Comparison of ENCODE assay signal across 8 cellular contexts in the genomic region with DNA sequence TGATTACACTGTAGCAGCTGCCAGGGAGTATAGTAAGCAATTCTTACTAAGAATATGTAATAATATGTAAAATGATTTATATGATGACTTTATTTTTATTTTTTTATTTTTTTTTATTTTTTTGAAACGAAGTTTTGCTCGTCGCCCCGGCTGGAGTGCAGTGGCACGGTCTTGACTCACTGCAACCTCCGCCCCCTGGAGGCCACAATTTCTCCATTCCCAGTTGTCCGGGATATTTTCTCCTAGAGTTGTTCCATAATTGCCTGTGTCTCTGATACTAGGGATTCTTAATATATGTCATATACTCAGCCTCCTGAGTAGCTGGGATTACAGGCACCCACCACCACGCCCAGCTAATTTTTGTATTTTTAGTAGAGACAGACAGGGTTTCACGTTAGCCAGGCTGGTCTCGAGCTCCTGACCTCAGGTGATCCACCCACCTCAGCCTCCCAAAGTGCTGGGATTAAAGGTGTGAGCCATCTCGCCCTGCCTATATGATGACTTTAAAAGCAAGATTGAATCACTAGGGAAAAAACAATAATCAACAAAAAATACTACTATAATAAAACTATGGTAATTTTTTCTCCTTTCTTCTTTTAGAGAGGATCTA. TPM values are rescaled to one million over a fixed set of nuclear protein-coding genes. Genes with fewer than 3 reads are reported as not detected.
A peak's percentile ranks its signal among the peaks of the same experiment; 100 is the strongest.
DNase-seq lines count a peak whose midpoint lies in the region; ATAC-seq, FAIRE-seq and TF ChIP-seq lines count a peak whose summit lies in the region.

No MANE protein-coding gene starts in this region.

- DNase-seq in DMS 273 (lab: John Stamatoyannopoulos, UW; ENCODE audit: unreplicated experiment) (peak; percentile 36), DMS 273 treated with DMSO at 0.1 percent for 48 hours (lab: John Stamatoyannopoulos, UW) (no peak), NCI-H1694 (lab: John Stamatoyannopoulos, UW) (peak; percentile 59), bronchial epithelial cell (ENCODE audit: low read depth) (no peak), left lobe of liver (ENCODE audit: low spot score) (peak; percentile 66)

- H3K27me3 ChIP-seq in bronchial epithelial cell (ENCODE audit: control insufficient read depth, insufficient read depth, low read length) = no peaks in the 10 kb centered on the region

- no peaks in the 10 kb centered on the region for H3K36me3 ChIP-seq in bronchial epithelial cell (ENCODE audit: control insufficient read depth, insufficient read depth, low read length)

- H3K4me3 ChIP-seq in bronchial epithelial cell (ENCODE audit: low read depth, low read length) = no peak overlapping the region

- peak; percentile 37 for TF ChIP-seq CTCF in bronchial epithelial cell (IDR thresholded peaks at IDR 0.05; ENCODE audit: insufficient read depth, low read length, severe bottlenecking)

- peak; percentile 89 for ATAC-seq in left lobe of liver
- ATAC-seq in GM21717 (IDR thresholded peaks at IDR 0.05; ENCODE audit: unreplicated experiment) = no peak
- no peak for ATAC-seq in GM18907 (IDR thresholded peaks at IDR 0.05; ENCODE audit: unreplicated experiment)
- ATAC-seq in GM21825 (IDR thresholded peaks at IDR 0.05; ENCODE audit: unreplicated experiment) = no peak

- FAIRE-seq in bronchial epithelial cell (lab: Jason Lieb, UNC) = no peak

RNA-seq across cellular contexts. Expression of gene ITPR2, which starts 12.2 kb away (rescaled TPM):
- total RNA-seq in bronchial epithelial cell (5.8 and 6.5 TPM in 2 replicates), left lobe of liver (62.4 TPM)

Comparison
In these comparisons a context has a peak if more than half of its experiments do, and no peak if none do; other contexts are left out.
1. DNase-seq: peak in DMS 273 (single experiment), NCI-H1694 (single experiment) and left lobe of liver (single experiment); none in DMS 273 treated with DMSO at 0.1 percent for 48 hours (single experiment) and bronchial epithelial cell (single experiment).